Comparison of ENCODE assay signal across 10 cellular contexts in genomic region chr1:19437911-19438310, GRCh38. TPM values are rescaled to one million over a fixed set of nuclear protein-coding genes. Genes with fewer than 3 reads are reported as not detected.
DNase-seq lines count a peak whose midpoint lies in the region; ATAC-seq and TF ChIP-seq lines count a peak whose summit lies in the region.
"Had no signal": no experiment of that assay in that cellular context is flagged by ENCODE, and none has a peak within 500 bp of the region (broad histone marks: within the 10 kb centered on the region; RNA-seq: fewer than 3 reads in every experiment).

No MANE protein-coding gene starts in this region.

- H2AFZ ChIP-seq in mammary epithelial cell (ENCODE audit: low read depth, low read length) (no peak overlapping the region), osteoblast (ENCODE audit: low read length) (no peak overlapping the region)

- H3K27ac ChIP-seq in mammary epithelial cell (ENCODE audit: insufficient read depth, low read depth, low read length) (no peak overlapping the region), gastroesophageal sphincter (peak overlapping the region; percentile 90 to 95 (median 93)), osteoblast (ENCODE audit: low read depth, low read length) (peak overlapping the region; percentile 77), vagina (peak overlapping the region; percentile 86)

- H3K27ac Mint-ChIP-seq in MCF 10A (ENCODE audit: low read depth, unreplicated experiment): peak overlapping the region; percentile 64
- H3K27ac Mint-ChIP-seq in stimulated activated naive B cell treated with anti-CD40 and anti-IgM and Interleukin-4, amounts not matched to agents 10 μg/mL and 1 μg/mL and 100 μg/mL, for 72 hours: no peak overlapping the region

- no peak for TF ChIP-seq CTCF in MCF 10A (IDR thresholded peaks at IDR 0.05; ENCODE audit: unreplicated experiment)
- no peak for TF ChIP-seq CTCF in mammary epithelial cell (conservative IDR thresholded peaks at IDR 0.05 in 1 of 2, IDR thresholded peaks at IDR 0.05 in 1 of 2; ENCODE audit: extremely low read depth in 1 of 2, insufficient read depth in 1 of 2, low read depth in 1 of 2, low read length in 2 of 2)
- no peak for TF ChIP-seq CTCF in gastroesophageal sphincter (IDR thresholded peaks at IDR 0.05)
- no peak for TF ChIP-seq CTCF in osteoblast (IDR thresholded peaks at IDR 0.05; ENCODE audit: extremely low read depth, low read depth, low read length)
- no peak for TF ChIP-seq CTCF in vagina (IDR thresholded peaks at IDR 0.05)

- no peak overlapping the region for H3K4me2 ChIP-seq in mammary epithelial cell (ENCODE audit: insufficient read depth, low read depth, low read length)
- no peak overlapping the region for H3K4me2 ChIP-seq in osteoblast (ENCODE audit: insufficient read depth, low read length)

- H3K36me3 ChIP-seq in mammary epithelial cell (ENCODE audit: insufficient read depth, low read length): peaks cover 2% of the 10 kb centered on the region
- H3K36me3 ChIP-seq in gastroesophageal sphincter: no peaks in the 10 kb centered on the region
- H3K36me3 ChIP-seq in osteoblast (ENCODE audit: insufficient read depth, low read length): peaks cover 25% of the 10 kb centered on the region
- no peaks in the 10 kb centered on the region for H3K36me3 ChIP-seq in vagina
- H3K36me3 ChIP-seq: BE2C had no signal

- no peaks in the 10 kb centered on the region for H3K27me3 Mint-ChIP-seq in MCF 10A (ENCODE audit: insufficient read depth, unreplicated experiment)
- H3K27me3 Mint-ChIP-seq in stimulated activated naive B cell treated with anti-CD40 and anti-IgM and Interleukin-4, amounts not matched to agents 10 μg/mL and 1 μg/mL and 100 μg/mL, for 72 hours: no peaks in the 10 kb centered on the region

- CTCF ChIA-PET in MCF 10A (lab: Yijun Ruan, JAX) (interaction anchor here (0.5 to 1.7 kb wide), 4 partner anchors 8 to 49 kb away, joined by 3 to 4 read pairs (median 3); no protein-coding TSS in a partner anchor), mammary epithelial cell (lab: Charles Lee; ENCODE audit: low non-redundant PET) (no interaction called here)

- H3K27me3 ChIP-seq in mammary epithelial cell (ENCODE audit: insufficient read depth, low read length) (no peaks in the 10 kb centered on the region), gastroesophageal sphincter (no peaks in the 10 kb centered on the region), osteoblast (ENCODE audit: insufficient read depth, low read length) (no peaks in the 10 kb centered on the region), vagina (no peaks in the 10 kb centered on the region)
- H3K27me3 ChIP-seq: BE2C had no signal

- H3K36me3 Mint-ChIP-seq in MCF 10A (ENCODE audit: insufficient read depth, unreplicated experiment): peaks cover 25% of the 10 kb centered on the region
- peaks cover 20 to 29% of the 10 kb centered on the region in 2 donors for H3K36me3 Mint-ChIP-seq in stimulated activated naive B cell treated with anti-CD40 and anti-IgM and Interleukin-4, amounts not matched to agents 10 μg/mL and 1 μg/mL and 100 μg/mL, for 72 hours

- no peak overlapping the region for H3K4me3 Mint-ChIP-seq in MCF 10A (ENCODE audit: unreplicated experiment)
- no peak overlapping the region for H3K4me3 Mint-ChIP-seq in stimulated activated naive B cell treated with anti-CD40 and anti-IgM and Interleukin-4, amounts not matched to agents 10 μg/mL and 1 μg/mL and 100 μg/mL, for 72 hours

- no peaks in the 10 kb centered on the region for H3K9me3 Mint-ChIP-seq in MCF 10A (ENCODE audit: unreplicated experiment)
- no peaks in the 10 kb centered on the region for H3K9me3 Mint-ChIP-seq in stimulated activated naive B cell treated with anti-CD40 and anti-IgM and Interleukin-4, amounts not matched to agents 10 μg/mL and 1 μg/mL and 100 μg/mL, for 72 hours

- no peaks in the 10 kb centered on the region for H3K9me3 ChIP-seq in mammary epithelial cell (replicated peaks; ENCODE audit: insufficient read depth, low read length)
- H3K9me3 ChIP-seq in gastroesophageal sphincter: no peaks in the 10 kb centered on the region
- H3K9me3 ChIP-seq in osteoblast (ENCODE audit: low read depth, low read length): no peaks in the 10 kb centered on the region
- H3K9me3 ChIP-seq in vagina: no peaks in the 10 kb centered on the region
- H3K9me3 ChIP-seq: BE2C had no signal

- dilution Hi-C loops in mammary epithelial cell (cut with HindIII; ENCODE audit: low sequenced_read_pairs): loop anchor here (10.0 kb wide), 1 partner anchor 47 kb away; the partner anchor contains the start of gene CAPZB

- POLR2A ChIA-PET in MCF 10A (lab: Yijun Ruan, JAX): interaction anchor here (0.7 to 4.6 kb wide), 8 partner anchors 15 to 213 kb away, joined by 3 to 33 read pairs (median 4); partner anchors contain the start of gene CAPZB

- BruUV-seq in MCF 10A (replicated peaks; lab: Mats Ljungman, UMichigan) (no TSS peak), mammary epithelial cell (replicated peaks; lab: Mats Ljungman, UMichigan) (no TSS peak)

- 72% methylated on average over 17 of the region's 17 CpGs for WGBS in mammary epithelial cell (ENCODE audit: low coverage, missing lambda C conversion rate)
- WGBS in gastroesophageal sphincter (ENCODE audit: low coverage in 1 of 2), 2 donors: 0 to 12% methylated on average over 5 to 12 of the region's 17 CpGs

- H3K4me1 Mint-ChIP-seq in MCF 10A (ENCODE audit: insufficient read depth, unreplicated experiment): peaks cover 73% of the 10 kb centered on the region
- peaks cover 43 to 77% of the 10 kb centered on the region in 2 donors for H3K4me1 Mint-ChIP-seq in stimulated activated naive B cell treated with anti-CD40 and anti-IgM and Interleukin-4, amounts not matched to agents 10 μg/mL and 1 μg/mL and 100 μg/mL, for 72 hours

- intact Hi-C loops in MCF 10A (cut with micrococcal nuclease): loop anchor here (5.0 kb wide), 1 partner anchor 209 kb away; no protein-coding TSS in a partner anchor
- intact Hi-C loops in mammary epithelial cell (cut with micrococcal nuclease): no loop called here
- intact Hi-C loops in vagina (cut with DNase I): loop anchor here (10.0 kb wide), 1 partner anchor 47 kb away; the partner anchor contains the start of gene CAPZB

- H3K79me2 ChIP-seq in mammary epithelial cell (ENCODE audit: insufficient read depth, low read length): peaks cover 96% of the 10 kb centered on the region
- peaks cover 92% of the 10 kb centered on the region for H3K79me2 ChIP-seq in osteoblast (ENCODE audit: insufficient read depth, low read length)

- H3K4me3 ChIP-seq in mammary epithelial cell (replicated peaks in 1 of 3; ENCODE audit: insufficient read depth in 1 of 3, low read depth in 2 of 3, low read length in 3 of 3) (no peak overlapping the region), gastroesophageal sphincter (peak overlapping the region in 1 of 2 donors; percentile 0), osteoblast (ENCODE audit: insufficient read depth, low read length) (no peak overlapping the region), vagina (peak overlapping the region in 1 of 2 donors; percentile 25)

- TF ChIP-seq EP300 in gastroesophageal sphincter (IDR thresholded peaks at IDR 0.05): peak; percentile 65

- peak; percentile 48 for ATAC-seq in gastroesophageal sphincter
- ATAC-seq in stimulated activated naive B cell treated with anti-CD40 and anti-IgM and Interleukin-4, amounts not matched to agents 10 μg/mL and 1 μg/mL and 100 μg/mL, for 72 hours (replicated peaks): no peak

- in situ Hi-C loops in mammary epithelial cell (cut with MboI; ENCODE audit: low sequenced_read_pairs in 2 of 2): no loop called here

- TF ChIP-seq POLR2A in gastroesophageal sphincter (IDR thresholded peaks at IDR 0.05) (peak in 1 of 2 donors; percentile 10), vagina (IDR thresholded peaks at IDR 0.05) (peak in 1 of 2 donors; percentile 33)

- no peak overlapping the region for H3K9ac ChIP-seq in mammary epithelial cell (ENCODE audit: insufficient read depth, low read length)

- peaks cover 2% of the 10 kb centered on the region for H4K20me1 ChIP-seq in mammary epithelial cell (ENCODE audit: insufficient read depth, low read length)
- peaks cover 59% of the 10 kb centered on the region for H4K20me1 ChIP-seq in osteoblast (ENCODE audit: insufficient read depth, low read length)

- H3K4me1 ChIP-seq in mammary epithelial cell (ENCODE audit: insufficient read depth, low read length): peaks cover 63% of the 10 kb centered on the region
- H3K4me1 ChIP-seq in gastroesophageal sphincter: peaks cover 70 to 100% (median 90%) of the 10 kb centered on the region in 3 donors
- peaks cover 77% of the 10 kb centered on the region for H3K4me1 ChIP-seq in osteoblast (ENCODE audit: insufficient read depth, low read length)
- peaks cover 100% of the 10 kb centered on the region for H3K4me1 ChIP-seq in vagina

- DNase-seq in MCF 10A (ENCODE audit: unreplicated experiment) (no peak), mammary epithelial cell (no peak), osteoblast (ENCODE audit: insufficient read length, low spot score, missing footprints) (no peak), vagina (ENCODE audit: extremely low spot score in 2 of 2) (peak in 1 of 2 donors; percentile 98), HPDE6-E6E7 (ENCODE audit: extremely low spot score) (no peak)
- no peak for DNase-seq in activated CD4-positive, alpha-beta T cell treated with anti-CD3 and anti-CD28 coated beads, Interleukin-2, amount 50 U/mL, for 4 hours
- no peak for DNase-seq in stimulated activated naive B cell treated with anti-CD40 and anti-IgM and Interleukin-4, amounts not matched to agents 10 μg/mL and 1 μg/mL and 100 μg/mL, for 72 hours
- DNase-seq: amniotic stem cell, BE2C had no signal

RNA-seq across cellular contexts. Expression of gene CAPZB, which starts 47.4 kb away (rescaled TPM):
- total RNA-seq in MCF 10A (2022): 252 and 259 TPM in 2 replicates
- 100 to 1,000 TPM; 134 to 309 TPM for total RNA-seq in mammary epithelial cell
- 337 TPM for polyA plus RNA-seq in mammary epithelial cell
- polyA minus RNA-seq in mammary epithelial cell: 222 TPM
- total RNA-seq in gastroesophageal sphincter: 100 to 1,000 TPM; 160 to 288 (median 184) TPM
- 217 and 224 TPM in 2 replicates for total RNA-seq in osteoblast
- 152 TPM for total RNA-seq in vagina
